Comparison of ENCODE assay signal across 14 cellular contexts in genomic region chrX:27619975-27620374, GRCh38. TPM values are rescaled to one million over a fixed set of nuclear protein-coding genes. Genes with fewer than 3 reads are reported as not detected.
DNase-seq lines count a peak whose midpoint lies in the region; ATAC-seq and TF ChIP-seq lines count a peak whose summit lies in the region.
"Had no signal": no experiment of that assay in that cellular context is flagged by ENCODE, and none has a peak within 500 bp of the region (broad histone marks: within the 10 kb centered on the region; RNA-seq: fewer than 3 reads in every experiment).

No MANE protein-coding gene starts in this region.

- no peak overlapping the region for H3K27ac Mint-ChIP-seq in CD4-positive, alpha-beta T cell
- H3K27ac Mint-ChIP-seq: activated CD4-positive, alpha-beta T cell treated with anti-CD3 and anti-CD28 coated beads for 36 hours; brain; stimulated activated naive B cell treated with anti-CD40 and anti-IgM and Interleukin-4, amounts not matched to agents 10 μg/mL and 1 μg/mL and 100 μg/mL, for 72 hours had no signal

- no TSS peak for BruUV-seq in A673 (replicated peaks; lab: Mats Ljungman, UMichigan)

- H3K27me3 ChIP-seq in A673 (replicated peaks; ENCODE audit: insufficient read depth, low read depth, low read length, poor library complexity) = no peaks in the 10 kb centered on the region
- no peaks in the 10 kb centered on the region for H3K27me3 ChIP-seq in CD4-positive, alpha-beta T cell (ENCODE audit: control insufficient read depth, insufficient read depth, low read length)
- H3K27me3 ChIP-seq in suprapubic skin = no peaks in the 10 kb centered on the region

- H3K36me3 ChIP-seq in A673 (ENCODE audit: insufficient read depth, low read length, poor library complexity, severe bottlenecking) (no peaks in the 10 kb centered on the region), suprapubic skin (no peaks in the 10 kb centered on the region)

- TF ChIP-seq EP300 in suprapubic skin (IDR thresholded peaks at IDR 0.05) = no peak

- TF ChIP-seq POLR2A in suprapubic skin (IDR thresholded peaks at IDR 0.05) = no peak

- H3K9me3 Mint-ChIP-seq in CD4-positive, alpha-beta T cell = peaks cover 2% of the 10 kb centered on the region
- H3K9me3 Mint-ChIP-seq: brain; stimulated activated naive B cell treated with anti-CD40 and anti-IgM and Interleukin-4, amounts not matched to agents 10 μg/mL and 1 μg/mL and 100 μg/mL, for 72 hours had no signal

- 11% methylated on average over 2 of the region's 2 CpGs for WGBS in suprapubic skin

- POLR2A ChIA-PET in A673 (lab: Charles Lee; ENCODE audit: low non-redundant PET) (no interaction called here), RWPE1 (lab: Yijun Ruan, JAX; ENCODE audit: low non-redundant PET) (no interaction called here)
- POLR2A ChIA-PET in CD4-positive, alpha-beta T cell (lab: Charles Lee) = no interaction called here

- intact Hi-C loops in A673 (cut with micrococcal nuclease; ENCODE audit: unreplicated experiment) = loop anchor here (5.0 kb wide), 1 partner anchor 52 kb away; no protein-coding TSS in a partner anchor
- intact Hi-C loops in CD4-positive, alpha-beta T cell (cut with DNase I, micrococcal nuclease) = no loop called here

- ATAC-seq in GM21529 (IDR thresholded peaks at IDR 0.05; ENCODE audit: unreplicated experiment) = peak; percentile 57
- no peak for ATAC-seq in CD4-positive, alpha-beta T cell (ENCODE audit: poor library complexity)
- ATAC-seq: activated CD4-positive, alpha-beta T cell treated with anti-CD3 and anti-CD28 coated beads for 36 hours; stimulated activated naive B cell treated with anti-CD40 and anti-IgM and Interleukin-4, amounts not matched to agents 10 μg/mL and 1 μg/mL and 100 μg/mL, for 72 hours had no signal

- H3K27ac ChIP-seq in A673 (ENCODE audit: low read depth, low read length, poor library complexity, severe bottlenecking) (no peak overlapping the region), RWPE1 (no peak overlapping the region), coronary artery (no peak overlapping the region), suprapubic skin (no peak overlapping the region)
- no peak overlapping the region for H3K27ac ChIP-seq in CD4-positive, alpha-beta T cell (ENCODE audit: low read depth, low read length)

- no peaks in the 10 kb centered on the region for H3K36me3 Mint-ChIP-seq in CD4-positive, alpha-beta T cell (ENCODE audit: low read depth)
- H3K36me3 Mint-ChIP-seq: brain; stimulated activated naive B cell treated with anti-CD40 and anti-IgM and Interleukin-4, amounts not matched to agents 10 μg/mL and 1 μg/mL and 100 μg/mL, for 72 hours had no signal

- H3K4me3 ChIP-seq in A673 (ENCODE audit: low read depth, low read length, poor library complexity, severe bottlenecking) (no peak overlapping the region), fibroblast of villous mesenchyme (ENCODE audit: low read depth, low read length) (no peak overlapping the region), coronary artery (no peak overlapping the region), suprapubic skin (no peak overlapping the region)

- no peaks in the 10 kb centered on the region for H3K27me3 Mint-ChIP-seq in CD4-positive, alpha-beta T cell
- H3K27me3 Mint-ChIP-seq: activated CD4-positive, alpha-beta T cell treated with anti-CD3 and anti-CD28 coated beads for 36 hours; brain; stimulated activated naive B cell treated with anti-CD40 and anti-IgM and Interleukin-4, amounts not matched to agents 10 μg/mL and 1 μg/mL and 100 μg/mL, for 72 hours had no signal

- TF ChIP-seq CTCF in A673 (conservative IDR thresholded peaks at IDR 0.05; ENCODE audit: low read depth, low read length) (peak; percentile 59), RWPE1 (conservative IDR thresholded peaks at IDR 0.05; ENCODE audit: low read depth) (peak; percentile 30), fibroblast of villous mesenchyme (IDR thresholded peaks at IDR 0.05; ENCODE audit: insufficient read depth, low read depth, low read length) (peak; percentile 42), coronary artery (IDR thresholded peaks at IDR 0.05) (no peak), suprapubic skin (IDR thresholded peaks at IDR 0.05) (no peak)
- no peak for TF ChIP-seq CTCF in CD4-positive, alpha-beta T cell (IDR thresholded peaks at IDR 0.05)

- DNase-seq in A673 (ENCODE audit: low spot score) (peak; percentile 24), RWPE1 (ENCODE audit: low spot score) (no peak), fibroblast of villous mesenchyme (ENCODE audit: low read depth) (peak; percentile 16), coronary artery (ENCODE audit: low spot score) (no peak), suprapubic skin (ENCODE audit: low spot score in 2 of 2) (no peak), NCI-H1092 (lab: John Stamatoyannopoulos, UW) (no peak)
- DNase-seq in CD4-positive, alpha-beta T cell = no peak
- DNase-seq: activated CD4-positive, alpha-beta T cell treated with anti-CD3 and anti-CD28 coated beads for 36 hours; DMS153; kidney; NCI-H226; stimulated activated naive B cell treated with anti-CD40 and anti-IgM and Interleukin-4, amounts not matched to agents 10 μg/mL and 1 μg/mL and 100 μg/mL, for 72 hours had no signal

- no peaks in the 10 kb centered on the region for H3K9me3 ChIP-seq in A673 (ENCODE audit: low read depth, low read length, poor library complexity, severe bottlenecking)
- H3K9me3 ChIP-seq in CD4-positive, alpha-beta T cell (ENCODE audit: control insufficient read depth, low read length) = no peaks in the 10 kb centered on the region
- no peaks in the 10 kb centered on the region for H3K9me3 ChIP-seq in suprapubic skin

- H3K4me3 Mint-ChIP-seq in CD4-positive, alpha-beta T cell = no peak overlapping the region
- H3K4me3 Mint-ChIP-seq: activated CD4-positive, alpha-beta T cell treated with anti-CD3 and anti-CD28 coated beads for 36 hours; brain; stimulated activated naive B cell treated with anti-CD40 and anti-IgM and Interleukin-4, amounts not matched to agents 10 μg/mL and 1 μg/mL and 100 μg/mL, for 72 hours had no signal

- no peaks in the 10 kb centered on the region for H3K4me1 ChIP-seq in A673 (ENCODE audit: insufficient read depth, low read length, poor library complexity, severe bottlenecking)
- H3K4me1 ChIP-seq in suprapubic skin = no peaks in the 10 kb centered on the region

- no peaks in the 10 kb centered on the region for H3K4me1 Mint-ChIP-seq in CD4-positive, alpha-beta T cell (ENCODE audit: low read depth)
- H3K4me1 Mint-ChIP-seq: activated CD4-positive, alpha-beta T cell treated with anti-CD3 and anti-CD28 coated beads for 36 hours; brain; stimulated activated naive B cell treated with anti-CD40 and anti-IgM and Interleukin-4, amounts not matched to agents 10 μg/mL and 1 μg/mL and 100 μg/mL, for 72 hours had no signal

- CTCF ChIA-PET in A673 (lab: Charles Lee) = interaction anchor here (1.0 kb wide), 1 partner anchor 12 kb away, joined by 3 read pairs; no protein-coding TSS in a partner anchor
- CTCF ChIA-PET in RWPE1 (lab: Yijun Ruan, JAX) = interaction anchor here (0.6 to 1.0 kb wide), 3 partner anchors 11 to 82 kb away, joined by 3 to 5 read pairs (median 3); no protein-coding TSS in a partner anchor
- CTCF ChIA-PET in CD4-positive, alpha-beta T cell (lab: Charles Lee) = no interaction called here

RNA-seq across cellular contexts. Expression of gene DCAF8L2, which starts 29.8 kb away (rescaled TPM):
- total RNA-seq in A673 (2021) (not detected in 2 replicates), fibroblast of villous mesenchyme (not detected in 2 replicates), suprapubic skin (not detected)
- not detected for total RNA-seq in CD4-positive, alpha-beta T cell
- total RNA-seq: activated CD4-positive, alpha-beta T cell treated with anti-CD3 and anti-CD28 coated beads for 36 hours; kidney had no signal

Comparison
In these comparisons a context has a peak if more than half of its experiments do, and no peak if none do; other contexts are left out.
1. DNase-seq: peak in A673 (single experiment) and fibroblast of villous mesenchyme (single experiment); none in RWPE1 (single experiment), CD4-positive, alpha-beta T cell (0 of 10), coronary artery (single experiment), suprapubic skin (0 of 2) and NCI-H1092 (single experiment).
2. CTCF ChIP-seq: peak in A673 (single experiment), RWPE1 (single experiment) and fibroblast of villous mesenchyme (single experiment); none in CD4-positive, alpha-beta T cell (single experiment), coronary artery (single experiment) and suprapubic skin (0 of 2).